8 cellular contexts compared by ENCODE assay signal in the genomic region with DNA sequence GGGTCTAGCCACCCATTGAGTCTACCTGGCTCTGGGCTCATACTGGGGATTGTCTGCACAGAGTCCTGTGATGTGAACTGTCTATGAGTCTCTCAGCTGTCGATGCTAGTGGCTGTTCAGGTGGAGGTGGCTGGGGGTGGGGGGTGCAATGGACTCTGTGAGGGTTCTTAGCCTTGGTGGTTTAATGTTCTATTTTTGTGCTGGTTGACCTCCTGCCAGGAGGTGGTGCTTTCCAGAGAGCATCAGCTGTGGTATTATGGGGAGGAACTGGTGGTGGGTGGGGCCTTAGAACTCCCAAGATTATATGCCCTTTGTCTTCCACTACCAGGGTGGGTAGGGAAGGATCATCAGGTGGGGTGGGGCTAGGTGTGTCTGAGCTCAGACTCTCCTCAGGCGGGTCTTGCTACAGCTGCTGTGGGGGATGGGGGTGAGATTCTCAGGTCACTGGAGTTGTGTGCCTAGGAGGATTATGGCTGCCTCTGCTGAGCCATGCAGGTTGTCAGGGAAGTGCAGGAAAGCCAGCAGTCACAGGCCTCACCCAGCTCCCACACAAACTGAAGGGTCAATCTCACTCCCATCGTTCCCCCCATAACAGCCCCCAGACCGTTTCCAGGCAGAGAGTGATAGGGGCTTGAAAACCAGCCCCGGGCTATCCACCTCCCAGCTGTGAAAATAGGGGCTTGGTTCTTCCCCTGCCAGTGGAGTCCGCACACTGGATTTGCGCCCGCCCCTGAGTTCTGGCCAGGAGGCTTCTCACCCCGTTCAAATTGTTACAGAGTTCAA.
A peak's percentile ranks its signal among the peaks of the same experiment; 100 is the strongest.
DNase-seq lines count a peak whose midpoint lies in the region; ATAC-seq and TF ChIP-seq lines count a peak whose summit lies in the region.
"Not testable (repeated sequence)": the region's sequence is repeated elsewhere in the genome, so short reads cannot be mapped to it uniquely, and the experiment has no call there.

No MANE protein-coding gene starts in this region.

- peak; percentile 77 for DNase-seq in colonic mucosa

- H3K36me3 ChIP-seq in colonic mucosa; subcutaneous abdominal adipose tissue (ENCODE audit: control insufficient read depth in 5 of 5, insufficient read depth in 5 of 5, low read length in 5 of 5): not testable (repeated sequence)

- not testable (repeated sequence) for H3K27me3 ChIP-seq in colonic mucosa; subcutaneous abdominal adipose tissue (ENCODE audit: control insufficient read depth in 5 of 5, insufficient read depth in 4 of 5, low read length in 5 of 5)

- not testable (repeated sequence) for H3K4me1 ChIP-seq in colonic mucosa
- peaks cover 0 to 35% (median 21%) of the 10 kb centered on the region in 5 donors for H3K4me1 ChIP-seq in subcutaneous abdominal adipose tissue (ENCODE audit: control insufficient read depth in 5 of 5, insufficient read depth in 5 of 5, low read length in 5 of 5)

- H3K27ac ChIP-seq in colonic mucosa (peak overlapping the region; percentile 44), subcutaneous abdominal adipose tissue (ENCODE audit: low read depth, low read length) (peak overlapping the region; percentile 65)

- H3K9me3 ChIP-seq in colonic mucosa; subcutaneous abdominal adipose tissue (ENCODE audit: control insufficient read depth in 5 of 5, low read length in 5 of 5): not testable (repeated sequence)

- not testable (repeated sequence) for H3K4me3 ChIP-seq in colonic mucosa
- peak overlapping the region in 2 of 5 donors; percentile 23 to 37 for H3K4me3 ChIP-seq in subcutaneous abdominal adipose tissue (ENCODE audit: low read depth in 1 of 5, low read length in 5 of 5)

- intact Hi-C loops in colonic mucosa (cut with DNase I), result not testable (repeated sequence)

- not testable (repeated sequence) for TF ChIP-seq CTCF in colonic mucosa (IDR thresholded peaks at IDR 0.05)

- peak; percentile 38 for ATAC-seq in GM18499 (IDR thresholded peaks at IDR 0.05; ENCODE audit: insufficient read depth, unreplicated experiment)
- ATAC-seq in GM19035 (IDR thresholded peaks at IDR 0.05; ENCODE audit: unreplicated experiment), result peak; percentile 56
- ATAC-seq in GM21423 (IDR thresholded peaks at IDR 0.05; ENCODE audit: unreplicated experiment), result peak; percentile 70
- peak; percentile 68 for ATAC-seq in HG02678 (IDR thresholded peaks at IDR 0.05; ENCODE audit: unreplicated experiment)
- peak; percentile 54 for ATAC-seq in HG03103 (IDR thresholded peaks at IDR 0.05; ENCODE audit: low read depth, unreplicated experiment)
- ATAC-seq in HG03571 (IDR thresholded peaks at IDR 0.05; ENCODE audit: unreplicated experiment), result peak; percentile 59

- H3K9ac ChIP-seq in colonic mucosa (ENCODE audit: low read depth in 2 of 2, low read length in 2 of 2); subcutaneous abdominal adipose tissue (ENCODE audit: low read length in 5 of 5): not testable (repeated sequence)
